Comparison of ENCODE assay signal across 1 cellular context in the genomic region with DNA sequence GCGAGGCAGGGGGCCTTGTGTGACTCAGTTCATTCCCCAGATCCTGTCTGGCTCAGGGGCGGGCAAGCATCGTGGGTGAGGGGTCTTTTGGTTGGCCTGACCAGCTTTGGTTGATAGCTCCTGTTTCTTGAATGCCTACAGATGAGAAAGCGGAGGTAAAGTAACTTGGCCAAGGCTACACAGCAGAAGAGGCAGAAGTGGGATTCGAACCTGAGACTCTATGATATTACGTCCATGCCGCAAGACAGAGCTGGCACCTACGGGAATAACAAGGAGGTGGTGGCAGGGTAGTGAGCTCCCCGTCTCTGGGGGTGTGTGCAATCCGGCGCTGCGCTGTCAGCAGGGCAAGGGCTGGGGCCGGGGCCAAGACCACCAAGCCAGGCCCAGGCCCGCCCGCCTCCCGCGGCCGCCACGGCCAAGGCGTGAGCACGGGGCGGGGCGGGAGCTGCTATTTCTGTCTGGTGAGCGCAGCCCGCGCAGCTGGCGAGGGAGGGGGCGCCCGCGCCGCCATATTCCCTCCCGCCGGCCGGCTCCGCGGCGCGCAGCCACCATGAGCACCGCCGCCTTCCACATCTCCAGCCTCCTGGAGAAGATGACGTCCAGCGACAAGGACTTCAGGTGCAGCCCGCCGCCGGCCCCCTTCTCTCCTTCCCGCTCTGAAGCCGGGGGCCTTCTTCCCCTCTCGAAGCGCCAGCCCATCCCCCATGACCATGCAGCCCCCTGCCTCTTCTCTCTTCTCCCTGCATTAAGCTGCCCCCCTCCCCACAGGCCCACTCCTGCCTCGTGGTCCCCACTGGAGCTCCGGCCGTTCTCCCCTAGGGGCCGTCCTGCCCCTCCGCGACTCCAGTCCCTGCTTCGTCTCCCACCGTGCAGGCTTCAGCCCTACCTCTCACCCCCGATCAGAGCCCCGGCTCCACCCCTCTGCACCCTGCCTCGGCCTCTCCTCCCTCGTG.
TF ChIP-seq lines count a peak whose summit lies in the region.

Gene CAND2 (plus strand): TSS at position 510 of the 953 bp plus-strand sequence. CDS start 41 bp downstream, at position 551.

TF ChIP-seq in K562, 482 proteins besides CTCF, POLR2A, EP300 and RAD21 (continued from another document):
- TF ChIP-seq ZNF592 (IDR thresholded peaks at IDR 0.05) (no peak), BRF2 (IDR thresholded peaks at IDR 0.05; ENCODE audit: borderline replicate concordance, insufficient read depth, insufficient read length) (no peak), ZNF668 (CRISPR knock-in tag; IDR thresholded peaks at IDR 0.05) (no peak), NFE2L1 (tag; IDR thresholded peaks at IDR 0.05; ENCODE audit: borderline replicate concordance, low read depth) (no peak), ZKSCAN3 (CRISPR knock-in tag; IDR thresholded peaks at IDR 0.05) (no peak), ZNF239 (CRISPR knock-in tag; IDR thresholded peaks at IDR 0.05) (no peak), GABPA (tag; conservative IDR thresholded peaks at IDR 0.05; ENCODE audit: low read depth) (no peak), POLR2B (IDR thresholded peaks at IDR 0.05; ENCODE audit: low read depth, partially characterized antibody) (peak; percentile 70), RBM22 (IDR thresholded peaks at IDR 0.05; ENCODE audit: low read depth, low read length, poor library complexity, severe bottlenecking) (no peak), ZFP1 (CRISPR knock-in tag; IDR thresholded peaks at IDR 0.05) (no peak), GTF2E2 (tag; IDR thresholded peaks at IDR 0.05) (no peak), ZNF165 (CRISPR knock-in tag; IDR thresholded peaks at IDR 0.05; ENCODE audit: borderline replicate concordance) (no peak), NFIX (CRISPR knock-in tag; IDR thresholded peaks at IDR 0.05; ENCODE audit: low read depth) (no peak), SP2 (IDR thresholded peaks at IDR 0.05; ENCODE audit: extremely low read depth, low read depth, low read length, poor library complexity, severe bottlenecking) (no peak), STAT6 (CRISPR knock-in tag; IDR thresholded peaks at IDR 0.05) (no peak), FOXJ3 (CRISPR knock-in tag; IDR thresholded peaks at IDR 0.05) (no peak), U2AF2 (optimal IDR thresholded peaks at IDR 0.05; ENCODE audit: low read depth, low read length) (no peak), FIP1L1 (IDR thresholded peaks at IDR 0.05; ENCODE audit: low read depth, low read length, poor library complexity, severe bottlenecking) (peak; percentile 69), E2F3 (CRISPR knock-in tag; IDR thresholded peaks at IDR 0.05) (peak; percentile 61; the same call in 1 of the 2 replicates), CBFA2T2 (conservative IDR thresholded peaks at IDR 0.05) (no peak), KLF13 (tag; IDR thresholded peaks at IDR 0.05; ENCODE audit: borderline replicate concordance, low read depth) (0 out of 2 replicates have a peak, but pooled peaks have one; percentile 24)
